8 cellular contexts compared by ENCODE assay signal in the genomic region with DNA sequence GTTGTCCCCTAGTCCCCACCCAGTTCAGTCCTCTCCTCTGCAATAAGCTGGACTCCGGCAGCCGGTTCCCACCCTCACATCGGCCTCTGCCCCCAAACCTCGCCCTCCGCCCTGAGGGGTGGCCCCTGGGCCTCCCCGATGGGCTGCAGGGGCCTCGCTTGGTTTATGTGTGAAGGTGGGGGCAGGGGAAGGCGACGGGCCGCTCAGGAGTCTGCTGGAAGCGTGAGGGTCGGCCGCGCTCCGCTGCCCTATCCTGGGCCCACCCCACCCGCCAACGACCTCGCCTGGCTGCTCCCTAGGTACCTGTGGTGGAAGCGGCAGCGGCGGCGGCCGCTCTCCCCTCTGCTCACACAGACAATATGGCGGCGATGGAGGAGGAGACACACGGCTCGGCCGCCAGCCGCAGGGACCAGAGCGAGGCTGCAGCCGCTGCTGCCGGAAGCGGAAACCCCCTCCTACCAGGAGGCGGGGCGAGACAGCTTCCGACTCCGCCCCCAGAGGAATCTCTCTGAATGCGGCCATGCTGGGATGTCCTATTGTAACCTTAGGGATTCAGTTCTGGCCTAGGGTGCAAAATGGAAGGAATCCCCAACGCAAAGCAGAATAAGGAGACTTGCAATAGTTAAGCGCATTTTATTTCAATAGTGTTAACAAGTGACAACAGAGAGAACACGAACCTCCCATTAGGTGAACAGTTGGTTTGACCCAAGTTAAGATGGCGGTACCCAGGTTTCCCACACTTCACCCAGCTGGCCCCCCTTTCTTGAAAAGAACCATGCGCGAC. TPM values are rescaled to one million over a fixed set of nuclear protein-coding genes. Genes with fewer than 3 reads are reported as not detected.
DNase-seq lines count a peak whose midpoint lies in the region; ATAC-seq and TF ChIP-seq lines count a peak whose summit lies in the region.

TSS of gene CSNK2A1 (minus strand) at position 422 of the 784 bp plus-strand sequence. CDS start 35,239 bp downstream, outside the sequence.

- WGBS in heart right ventricle, 2 donors: 0 to 1% methylated on average over 44 of the region's 44 CpGs
- 0 to 1% methylated on average over 16 to 38 of the region's 44 CpGs for WGBS in upper lobe of left lung, 2 donors

- H3K36me3 ChIP-seq in heart right ventricle: peaks cover 0 to 5% (median 0%) of the 10 kb centered on the region in 9 donors
- no peaks in the 10 kb centered on the region for H3K36me3 ChIP-seq in upper lobe of left lung

- H3K27me3 ChIP-seq in heart right ventricle (no peaks in the 10 kb centered on the region), upper lobe of left lung (no peaks in the 10 kb centered on the region)

- TF ChIP-seq POLR2A in upper lobe of left lung (IDR thresholded peaks at IDR 0.05): peak in 3 of 4 donors; percentile 58 to 88 (median 79)

- TF ChIP-seq EP300 in upper lobe of left lung (IDR thresholded peaks at IDR 0.05): no peak

- peak within 1 kb of the TSS; percentile 87 to 98 (median 94) for H3K27ac ChIP-seq in heart right ventricle
- H3K27ac ChIP-seq in upper lobe of left lung: peak within 1 kb of the TSS; percentile 79 to 96 (median 90)

- intact Hi-C loops in T-helper 1 cell treated with Interleukin-12 subunit alpha and Interleukin-12 subunit beta and Interleukin-4 antibody, amounts not matched to agents 30 ng/mL and 1 ng/mL, for 36 hours (cut with micrococcal nuclease): loop anchor here (1.0 to 5.0 kb wide), 8 partner anchors 81 to 924 kb away; partner anchors contain the start of genes NSFL1C, RBCK1, SNPH and SOX12
- intact Hi-C loops in heart right ventricle (cut with DNase I) (loop anchor here in 1 of 10 donors (5.0 kb wide), 1 partner anchor 181 kb away; no protein-coding TSS in a partner anchor), posterior cingulate gyrus (cut with DNase I) (loop anchor here (1.0 to 5.0 kb wide), 2 partner anchors 81 to 136 kb away; partner anchors contain the start of genes RBCK1 and TBC1D20)

- H3K9me3 ChIP-seq in heart right ventricle (peaks cover 0 to 18% (median 0%) of the 10 kb centered on the region in 11 donors), upper lobe of left lung (no peaks in the 10 kb centered on the region)

- TF ChIP-seq CTCF in GM13976 (IDR thresholded peaks at IDR 0.05; ENCODE audit: borderline replicate concordance, control extremely low read depth, extremely low read depth, insufficient read depth, missing control alignments) (no peak), heart right ventricle (IDR thresholded peaks at IDR 0.05) (no peak), upper lobe of left lung (IDR thresholded peaks at IDR 0.05) (no peak)

- peak within 1 kb of the TSS; percentile 81 to 99 (median 96) for H3K4me3 ChIP-seq in heart right ventricle
- H3K4me3 ChIP-seq in upper lobe of left lung: peak within 1 kb of the TSS; percentile 86 to 100 (median 90)

- ATAC-seq in HG02870 (IDR thresholded peaks at IDR 0.05; ENCODE audit: unreplicated experiment) (peak; percentile 90), heart right ventricle (peak; percentile 98 to 99 (median 99)), upper lobe of left lung (ENCODE audit: low FRiP score in 2 of 2) (peak; percentile 98 to 100)

- peak; percentile 96 for DNase-seq in GM13976 (ENCODE audit: low spot score)
- DNase-seq in NCI-H146 treated with DMSO at 0.1 percent for 48 hours (lab: John Stamatoyannopoulos, UW; ENCODE audit: unreplicated experiment): peak; percentile 95
- DNase-seq in amniotic epithelial cell (ENCODE audit: low read depth): peak; percentile 92
- DNase-seq in heart right ventricle: peak; percentile 95
- DNase-seq in posterior cingulate gyrus: peak; percentile 91 to 99 (median 94)
- DNase-seq in upper lobe of left lung: peak; percentile 95 to 98

- in situ Hi-C loops in GM13976 (cut with MboI; ENCODE audit: low sequenced_read_pairs, unreplicated experiment): no loop called here

- H3K4me1 ChIP-seq in heart right ventricle: peaks cover 8 to 54% (median 40%) of the 10 kb centered on the region in 9 donors
- H3K4me1 ChIP-seq in upper lobe of left lung: peaks cover 34 to 43% (median 40%) of the 10 kb centered on the region in 4 donors

RNA-seq across cellular contexts. Expression of gene CSNK2A1, which starts in this region (rescaled TPM):
- 121 and 124 TPM in 2 replicates for total RNA-seq in T-helper 1 cell treated with Interleukin-12 subunit alpha and Interleukin-12 subunit beta and Interleukin-4 antibody, amounts not matched to agents 30 ng/mL and 1 ng/mL, for 36 hours
- 100 to 1,000 TPM; 111 to 137 (median 129) TPM for total RNA-seq in heart right ventricle
- 10 to 100 TPM; 21.4 to 38.2 TPM for polyA plus RNA-seq in heart right ventricle
- 100 to 1,000 TPM in 1 of 6 donors, 10 to 100 TPM in 5; 54.4 to 111 (median 79.8) TPM for total RNA-seq in upper lobe of left lung

Comparison
In these comparisons a context has a peak if more than half of its experiments do, and no peak if none do; other contexts are left out.
1. Peak in every context shown above with its lines: DNase-seq, ATAC-seq, H3K4me3 ChIP-seq and H3K27ac ChIP-seq.